Comparison of ENCODE assay signal across 1 cellular context in genomic region chr14:61455351-61455750, GRCh38.
TF ChIP-seq lines count a peak whose summit lies in the region.

No MANE protein-coding gene starts in this region.

TF ChIP-seq in HepG2, 621 proteins besides CTCF, POLR2A, EP300 and RAD21 (continued from another document):
- no peak for TF ChIP-seq ZNF503 (CRISPR knock-in tag; IDR thresholded peaks at IDR 0.05)
- no peak for TF ChIP-seq TCF7 (IDR thresholded peaks at IDR 0.05; ENCODE audit: low read depth)
TF ChIP-seq in HepG2: peak in this region for 0.
